Comparison of ENCODE assay signal across 20 cellular contexts in genomic region chr3:12656850-12657249, GRCh38.
"Had no signal": no experiment of that assay in that cellular context is flagged by ENCODE, and none has a peak within 500 bp of the region (broad histone marks: within the 10 kb centered on the region; RNA-seq: fewer than 3 reads in every experiment).

No MANE protein-coding gene starts in this region.

- H3K27ac ChIP-seq: body of pancreas, prostate gland had no signal

- ATAC-seq: body of pancreas, mucosa of descending colon, sciatic nerve had no signal

- DNase-seq: activated B cell treated with CpG ODN at 0.5 μM for 24 hours; activated CD4-positive, alpha-beta T cell treated with anti-CD3 and anti-CD28 coated beads, Interleukin-2, amount 10 ng/mL, durations not matched to agents 7 days and 5 days; activated CD8-positive, alpha-beta memory T cell treated with anti-CD3 and anti-CD28 coated beads, Interleukin-2, amount 50 U/mL, for 48 hours; activated gamma-delta T cell treated with Interleukin-2 at 50 U/mL for 16 hours; activated T-cell treated with anti-CD3 and anti-CD28 coated beads, Interleukin-2, amount 50 U/mL, for 72 hours; amniotic stem cell; body of pancreas; central memory CD4-positive, alpha-beta T cell; cortex of kidney; effector CD4-positive, alpha-beta T cell; foreskin melanocyte; heart left ventricle; mammary epithelial cell; mucosa of descending colon; occipital lobe; SW 1271 had no signal

- H3K36me3 ChIP-seq: heart left ventricle, prostate gland had no signal

- H3K9me3 Mint-ChIP-seq: activated B cell treated with CpG ODN at 0.5 μM for 24 hours; activated CD4-positive, alpha-beta T cell treated with anti-CD3 and anti-CD28 coated beads, Interleukin-2, amount 10 ng/mL, durations not matched to agents 7 days and 5 days; activated T-cell treated with anti-CD3 and anti-CD28 coated beads, Interleukin-2, amount 50 U/mL, for 72 hours; nephron had no signal

- H3K4me3 Mint-ChIP-seq: activated B cell treated with CpG ODN at 0.5 μM for 24 hours; activated CD4-positive, alpha-beta T cell treated with anti-CD3 and anti-CD28 coated beads, Interleukin-2, amount 10 ng/mL, durations not matched to agents 7 days and 5 days; activated naive CD8-positive, alpha-beta T cell; nephron had no signal

- H3K27me3 Mint-ChIP-seq: activated B cell treated with CpG ODN at 0.5 μM for 24 hours; activated CD4-positive, alpha-beta T cell treated with anti-CD3 and anti-CD28 coated beads, Interleukin-2, amount 10 ng/mL, durations not matched to agents 7 days and 5 days; activated naive CD8-positive, alpha-beta T cell had no signal

- H3K4me3 ChIP-seq: body of pancreas, heart left ventricle, mucosa of descending colon, prostate gland had no signal

- H3K9me3 ChIP-seq: body of pancreas, heart left ventricle, mucosa of descending colon, prostate gland had no signal

- H3K27me3 ChIP-seq: body of pancreas, heart left ventricle had no signal

- H3K27ac Mint-ChIP-seq: activated B cell treated with CpG ODN at 0.5 μM for 24 hours; activated CD4-positive, alpha-beta T cell treated with anti-CD3 and anti-CD28 coated beads, Interleukin-2, amount 10 ng/mL, durations not matched to agents 7 days and 5 days; activated naive CD8-positive, alpha-beta T cell had no signal
